In the genomic region with DNA sequence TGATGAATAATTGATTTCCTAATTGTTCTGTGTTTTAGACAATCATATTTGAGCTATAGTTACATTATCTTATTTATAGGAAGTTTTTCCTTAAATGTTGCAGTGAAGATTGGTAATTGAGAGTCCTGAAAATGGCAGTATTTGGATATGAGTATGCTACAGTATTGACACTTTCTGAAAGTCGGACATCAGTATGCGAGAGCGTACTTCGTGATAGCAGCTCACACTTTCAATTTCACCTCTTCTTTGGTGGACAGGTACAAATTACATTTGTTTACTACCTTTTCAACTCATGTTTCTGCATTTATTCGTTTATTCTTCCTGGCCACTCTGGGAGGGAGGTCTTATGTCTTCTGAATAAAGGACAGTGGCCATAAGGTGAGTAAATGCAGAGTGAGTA, we compare ENCODE assay signal across 20 cellular contexts.
"Had no signal": no experiment of that assay in that cellular context is flagged by ENCODE, and none has a peak within 500 bp of the region (broad histone marks: within the 10 kb centered on the region; RNA-seq: fewer than 3 reads in every experiment).

No MANE protein-coding gene starts in this region.

- H3K4me1 ChIP-seq: gastrocnemius medialis, right atrium auricular region, upper lobe of left lung had no signal

- H3K9me3 Mint-ChIP-seq: dendritic cell treated with granulocyte-macrophage colony-stimulating factor and Interleukin-4, amounts not matched to agents 40 ng/mL and 50 ng/mL, for 4 days; effector memory CD8-positive, alpha-beta T cell; naive thymus-derived CD8-positive, alpha-beta T cell; neural crest cell had no signal

- ATAC-seq: effector memory CD8-positive, alpha-beta T cell; gastrocnemius medialis; heart right ventricle; left lobe of liver; mucosa of descending colon; naive thymus-derived CD8-positive, alpha-beta T cell had no signal

- H3K4me1 Mint-ChIP-seq: neural crest cell had no signal

- H3K27ac ChIP-seq: epithelial cell of prostate, esophagus muscularis mucosa, gastrocnemius medialis, heart right ventricle, right atrium auricular region, sigmoid colon, skin epidermis, upper lobe of left lung, uterus had no signal

- DNase-seq: effector memory CD8-positive, alpha-beta T cell; gastrocnemius medialis; heart right ventricle; islet precursor cell; mammary epithelial cell; mucosa of descending colon; naive thymus-derived CD8-positive, alpha-beta T cell; posterior cingulate gyrus; sigmoid colon; stimulated activated CD4-positive, alpha-beta T cell treated with anti-CD3 and anti-CD28 coated beads, Interleukin-12 subunit alpha, Interleukin-12 subunit beta, amount 100 ng/mL, for 4 hours; stimulated activated naive CD4-positive, alpha-beta T cell treated with Interleukin-2 at 50 U/mL for 16 hours; upper lobe of left lung; uterus had no signal

- H3K4me3 Mint-ChIP-seq: dendritic cell treated with granulocyte-macrophage colony-stimulating factor and Interleukin-4, amounts not matched to agents 40 ng/mL and 50 ng/mL, for 4 days; neural crest cell had no signal

- H3K36me3 ChIP-seq: esophagus muscularis mucosa, gastrocnemius medialis, heart right ventricle, right atrium auricular region, sigmoid colon, upper lobe of left lung, uterus had no signal

- H3K9me3 ChIP-seq: esophagus muscularis mucosa, gastrocnemius medialis, heart right ventricle, mucosa of descending colon, right atrium auricular region, sigmoid colon, upper lobe of left lung, uterus had no signal

- H3K27me3 Mint-ChIP-seq: dendritic cell treated with granulocyte-macrophage colony-stimulating factor and Interleukin-4, amounts not matched to agents 40 ng/mL and 50 ng/mL, for 4 days; effector memory CD8-positive, alpha-beta T cell; naive thymus-derived CD8-positive, alpha-beta T cell had no signal

- H3K27me3 ChIP-seq: esophagus muscularis mucosa, gastrocnemius medialis, heart right ventricle, right atrium auricular region, sigmoid colon, upper lobe of left lung, uterus had no signal

- H3K4me3 ChIP-seq: esophagus muscularis mucosa, gastrocnemius medialis, heart right ventricle, mucosa of descending colon, right atrium auricular region, sigmoid colon, skin epidermis, upper lobe of left lung, uterus had no signal

- H3K27ac Mint-ChIP-seq: dendritic cell treated with granulocyte-macrophage colony-stimulating factor and Interleukin-4, amounts not matched to agents 40 ng/mL and 50 ng/mL, for 4 days; effector memory CD8-positive, alpha-beta T cell; naive thymus-derived CD8-positive, alpha-beta T cell had no signal
